ENCODE assay signal across 8 cellular contexts in the genomic region with DNA sequence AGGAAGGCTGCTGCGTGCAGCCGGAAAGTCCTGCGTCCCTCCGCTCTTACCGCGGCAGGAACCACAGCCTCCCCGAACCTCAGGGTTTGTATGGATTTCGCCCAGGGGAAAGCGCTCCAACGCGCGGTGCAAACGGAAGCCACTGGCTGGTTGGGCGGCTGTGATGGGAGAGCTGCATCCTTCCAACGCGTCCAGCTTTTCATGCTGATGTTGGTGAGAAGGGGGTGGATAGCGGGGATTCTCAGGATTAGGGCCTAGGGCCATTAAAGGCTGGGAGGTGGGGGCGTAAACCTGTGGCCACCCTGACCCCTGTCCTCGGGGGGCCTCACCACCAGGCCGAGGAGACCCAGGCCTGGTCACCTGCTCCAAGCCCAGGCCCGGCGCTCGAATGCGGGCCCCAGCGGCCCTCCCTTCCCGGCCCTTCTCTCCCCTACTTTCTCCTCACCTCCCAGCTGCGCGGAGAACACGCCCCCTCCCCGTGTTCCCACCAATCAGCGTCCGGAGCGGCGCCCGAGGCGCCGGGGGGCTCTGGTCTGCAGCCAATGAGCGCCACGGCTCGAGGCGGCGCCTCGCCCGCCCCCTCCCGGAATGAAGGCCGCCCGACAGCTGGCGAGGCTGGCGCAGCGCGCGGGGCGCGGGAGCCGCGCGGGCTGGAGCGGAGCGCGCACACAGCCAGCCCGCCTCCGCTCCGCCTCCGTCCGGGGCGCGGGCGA. TPM values are rescaled to one million over a fixed set of nuclear protein-coding genes. Genes with fewer than 3 reads are reported as not detected.
A peak's percentile ranks its signal among the peaks of the same experiment; 100 is the strongest.
DNase-seq lines count a peak whose midpoint lies in the region; ATAC-seq and TF ChIP-seq lines count a peak whose summit lies in the region.

No MANE protein-coding gene starts in this region.

- H3K4me1 Mint-ChIP-seq in activated T-cell treated with anti-CD3 and anti-CD28 coated beads, Interleukin-2, amount 50 U/mL, for 72 hours (ENCODE audit: low read depth) = peaks cover 9% of the 10 kb centered on the region

- peak in 4 of 6 experiments; percentile 29 to 46 (median 36) for TF ChIP-seq CTCF in esophagus squamous epithelium (IDR thresholded peaks at IDR 0.05)

- H3K4me3 ChIP-seq in esophagus squamous epithelium = peak overlapping the region; percentile 49 to 80 (median 64)

- intact Hi-C loops in esophagus squamous epithelium (cut with DNase I) = no loop called here

- H3K27ac ChIP-seq in esophagus squamous epithelium = peak overlapping the region; percentile 31 to 82 (median 71)

- peaks cover 20 to 52% (median 24%) of the 10 kb centered on the region in 3 donors for H3K4me1 ChIP-seq in esophagus squamous epithelium

- no peaks in the 10 kb centered on the region for H3K9me3 Mint-ChIP-seq in activated T-cell treated with anti-CD3 and anti-CD28 coated beads, Interleukin-2, amount 50 U/mL, for 72 hours

- no peak overlapping the region for H3K27ac Mint-ChIP-seq in activated T-cell treated with anti-CD3 and anti-CD28 coated beads, Interleukin-2, amount 50 U/mL, for 72 hours

- TF ChIP-seq POLR2A in esophagus squamous epithelium (IDR thresholded peaks at IDR 0.05) = no peak

- 13 to 44% methylated on average over 3 to 11 of the region's 68 CpGs for WGBS in esophagus squamous epithelium, 2 donors

- no peaks in the 10 kb centered on the region for H3K27me3 ChIP-seq in esophagus squamous epithelium

- H3K4me3 Mint-ChIP-seq in activated T-cell treated with anti-CD3 and anti-CD28 coated beads, Interleukin-2, amount 50 U/mL, for 72 hours = peak overlapping the region; percentile 63 to 64

- H3K27me3 Mint-ChIP-seq in activated T-cell treated with anti-CD3 and anti-CD28 coated beads, Interleukin-2, amount 50 U/mL, for 72 hours (ENCODE audit: low read depth) = peaks cover 10% of the 10 kb centered on the region

- no peaks in the 10 kb centered on the region for H3K9me3 ChIP-seq in esophagus squamous epithelium

- peaks cover 0 to 24% (median 9%) of the 10 kb centered on the region in 3 donors for H3K36me3 ChIP-seq in esophagus squamous epithelium

- peaks cover 4 to 5% of the 10 kb centered on the region in 2 donors for H3K36me3 Mint-ChIP-seq in activated T-cell treated with anti-CD3 and anti-CD28 coated beads, Interleukin-2, amount 50 U/mL, for 72 hours (ENCODE audit: insufficient read depth in 2 of 2)

- DNase-seq in CMK (ENCODE audit: low read depth) = peak; percentile 31
- peak; percentile 75 for DNase-seq in HT1080 (ENCODE audit: low read depth)
- peak; percentile 91 for DNase-seq in OCI-M1 (lab: John Stamatoyannopoulos, UW)
- peak; percentile 82 to 84 for DNase-seq in activated T-cell treated with anti-CD3 and anti-CD28 coated beads, Interleukin-2, amount 50 U/mL, for 72 hours
- peak; percentile 25 for DNase-seq in esophagus squamous epithelium (lab: John Stamatoyannopoulos, UW)
- DNase-seq in myocyte (ENCODE audit: low read depth) = peak; percentile 85
- DNase-seq in stimulated activated CD8-positive, alpha-beta memory T cell treated with anti-CD3 and anti-CD28 coated beads, Interleukin-7, amount 100 ng/mL, for 1 hour (ENCODE audit: low read depth in 2 of 2) = peak; percentile 57 to 58

- ATAC-seq in GM19468 (IDR thresholded peaks at IDR 0.05; ENCODE audit: extremely low read depth, unreplicated experiment) = peak; percentile 53
- peak; percentile 71 to 73 for ATAC-seq in activated T-cell treated with anti-CD3 and anti-CD28 coated beads, Interleukin-2, amount 50 U/mL, for 72 hours (replicated peaks in 1 of 2)

RNA-seq across cellular contexts. Expression of gene NANOS1, which starts 0.5 kb away (rescaled TPM):
- total RNA-seq in HT1080 (2014; rRNA removed; shearing (Covaris generic)) = 0.39 and 0.57 TPM in 2 replicates
- 0.55 and 0.95 TPM in 2 replicates for polyA plus RNA-seq in HT1080 (2015; cell fraction: cytosol; rRNA removed)
- 0.29 and 0.51 TPM in 2 replicates for polyA plus RNA-seq in HT1080 (2015; cell fraction: nucleus; rRNA removed)
- total RNA-seq in activated T-cell treated with anti-CD3 and anti-CD28 coated beads, Interleukin-2, amount 50 U/mL, for 72 hours = under 1 TPM; 0.31 to 0.37 TPM
- 1 to 10 TPM in 2 of 4 donors, under 1 TPM in 2; 0.19 to 1.7 (median 1.1) TPM for total RNA-seq in esophagus squamous epithelium
- total RNA-seq in myocyte = 3.2 and 5.1 TPM in 2 replicates
- polyA plus RNA-seq in myocyte (2012) = 2.1 TPM

RNA-seq across cellular contexts. Expression of gene EIF3A, which starts 51.6 kb away (rescaled TPM):
- total RNA-seq in HT1080 (2014; rRNA removed; shearing (Covaris generic)) = 80.7 and 94.2 TPM in 2 replicates
- 29.7 and 30.7 TPM in 2 replicates for polyA plus RNA-seq in HT1080 (2015; cell fraction: cytosol; rRNA removed)
- 63.1 and 71.5 TPM in 2 replicates for polyA plus RNA-seq in HT1080 (2015; cell fraction: nucleus; rRNA removed)
- total RNA-seq in activated T-cell treated with anti-CD3 and anti-CD28 coated beads, Interleukin-2, amount 50 U/mL, for 72 hours = 100 to 1,000 TPM; 160 to 164 TPM
- total RNA-seq in esophagus squamous epithelium = 100 to 1,000 TPM in 2 of 4 donors, 10 to 100 TPM in 2; 71.8 to 135 (median 101) TPM
- 147 and 169 TPM in 2 replicates for total RNA-seq in myocyte
- 76.5 TPM for polyA plus RNA-seq in myocyte (2012)

Comparison
In these comparisons a context has a peak if more than half of its experiments do, and no peak if none do; other contexts are left out.
1. Peak in every context shown above with its lines: DNase-seq, ATAC-seq, H3K4me3 ChIP-seq and H3K27ac ChIP-seq.
2. DNase-seq: peak in every context shown above with its lines; median percentile 91 in OCI-M1; 85 in myocyte; 83 in activated T-cell treated with anti-CD3 and anti-CD28 coated beads, Interleukin-2, amount 50 U/mL, for 72 hours; 75 in HT1080; 58 in stimulated activated CD8-positive, alpha-beta memory T cell treated with anti-CD3 and anti-CD28 coated beads, Interleukin-7, amount 100 ng/mL, for 1 hour; 31 in CMK; 25 in esophagus squamous epithelium.